Comparison of ENCODE assay signal across 8 cellular contexts in genomic region chr9:68780377-68780707, GRCh38.
A peak's percentile ranks its signal among the peaks of the same experiment; 100 is the strongest.
DNase-seq lines count a peak whose midpoint lies in the region; ATAC-seq, FAIRE-seq and TF ChIP-seq lines count a peak whose summit lies in the region.

No MANE protein-coding gene starts in this region.

- H4K8ac ChIP-seq in mesenchymal stem cell (ENCODE audit: low read length) = peak overlapping the region; percentile 63

- H3K27me3 Mint-ChIP-seq in effector memory CD8-positive, alpha-beta T cell = peaks cover under 1 to 3% of the 10 kb centered on the region in 2 donors

- no peak overlapping the region for H2AK5ac ChIP-seq in mesenchymal stem cell (ENCODE audit: low read length, severe bottlenecking)

- peak overlapping the region; percentile 79 for H2AFZ ChIP-seq in mesenchymal stem cell (ENCODE audit: low read depth, low read length)

- TF ChIP-seq POLR2A in body of pancreas (IDR thresholded peaks at IDR 0.05) (no peak), GM12891 (IDR thresholded peaks at IDR 0.05; ENCODE audit: low read depth, low read length) (no peak)

- peak overlapping the region in 1 of 2 experiments; percentile 2 for H3K14ac ChIP-seq in mesenchymal stem cell (ENCODE audit: low read length in 2 of 2)

- ATAC-seq in body of pancreas (no peak), HG02623 (IDR thresholded peaks at IDR 0.05; ENCODE audit: unreplicated experiment) (no peak)
- ATAC-seq in effector memory CD8-positive, alpha-beta T cell (replicated peaks) = no peak

- peak overlapping the region; percentile 95 for H3K9ac ChIP-seq in mesenchymal stem cell (ENCODE audit: low read length)

- peak overlapping the region in 1 of 2 experiments; percentile 2 for H3K23ac ChIP-seq in mesenchymal stem cell (ENCODE audit: low read length in 2 of 2)

- H3K36me3 ChIP-seq in left ventricle myocardium inferior (no peaks in the 10 kb centered on the region), body of pancreas (replicated peaks in 1 of 2; ENCODE audit: insufficient read depth in 1 of 2, low read depth in 2 of 2) (no peaks in the 10 kb centered on the region), mesenchymal stem cell (ENCODE audit: control insufficient read depth in 1 of 2, insufficient read depth in 2 of 2, low read depth in 1 of 2, low read length in 2 of 2) (peaks cover 0 to 4% of the 10 kb centered on the region in 2 experiments)

- peak overlapping the region; percentile 98 for H3K4me2 ChIP-seq in mesenchymal stem cell (ENCODE audit: low read length, poor library complexity, severe bottlenecking)

- H3K79me1 ChIP-seq in mesenchymal stem cell (replicated peaks; ENCODE audit: low read length, poor library complexity, severe bottlenecking) = peaks cover 11% of the 10 kb centered on the region

- H2BK12ac ChIP-seq in mesenchymal stem cell (ENCODE audit: low read length in 2 of 2) = no peak overlapping the region

- intact Hi-C loops in left ventricle myocardium inferior (cut with micrococcal nuclease) (no loop called here), cardiac septum (cut with DNase I) (loop anchor here (1.0 to 5.0 kb wide), 2 partner anchors 75 to 198 kb away; partner anchors contain the start of gene PIP5K1B), body of pancreas (cut with DNase I) (no loop called here)

- no peak overlapping the region for H2BK120ac ChIP-seq in mesenchymal stem cell (ENCODE audit: low read depth, low read length)

- H3K4me3 ChIP-seq in left ventricle myocardium inferior (peak overlapping the region; percentile 83), body of pancreas (peak overlapping the region; percentile 53 to 83), mesenchymal stem cell (ENCODE audit: insufficient read depth in 1 of 2, low read depth in 1 of 2, low read length in 2 of 2) (peak overlapping the region; percentile 86 to 96)

- H2BK15ac ChIP-seq in mesenchymal stem cell (ENCODE audit: low read depth, poor library complexity, severe bottlenecking) = no peak overlapping the region

- H4K91ac ChIP-seq in mesenchymal stem cell (ENCODE audit: low read length) = peak overlapping the region; percentile 78

- H3K9me3 Mint-ChIP-seq in effector memory CD8-positive, alpha-beta T cell = no peaks in the 10 kb centered on the region

- peaks cover 2 to 7% of the 10 kb centered on the region in 2 donors for H3K4me1 Mint-ChIP-seq in effector memory CD8-positive, alpha-beta T cell (ENCODE audit: low read depth in 2 of 2)

- peaks cover 92% of the 10 kb centered on the region for H3K4me1 ChIP-seq in left ventricle myocardium inferior
- peaks cover 54% of the 10 kb centered on the region for H3K4me1 ChIP-seq in body of pancreas
- H3K4me1 ChIP-seq in mesenchymal stem cell (ENCODE audit: control insufficient read depth, insufficient read depth, low read depth, low read length) = peaks cover 4% of the 10 kb centered on the region

- 0 to 1% methylated on average over 12 to 19 of the region's 19 CpGs for WGBS in body of pancreas, 2 donors
- 0% methylated on average over 19 of the region's 19 CpGs for WGBS in mesenchymal stem cell

- no peak overlapping the region for H3K27ac Mint-ChIP-seq in effector memory CD8-positive, alpha-beta T cell

- H3K27me3 ChIP-seq in left ventricle myocardium inferior (ENCODE audit: low read depth) (no peaks in the 10 kb centered on the region), body of pancreas (no peaks in the 10 kb centered on the region), mesenchymal stem cell (ENCODE audit: control insufficient read depth in 1 of 2, insufficient read depth in 1 of 2, low read length in 2 of 2) (no peaks in the 10 kb centered on the region)

- peak overlapping the region; percentile 26 to 52 for H3K18ac ChIP-seq in mesenchymal stem cell (ENCODE audit: low read depth in 1 of 2, low read length in 2 of 2)

- no peaks in the 10 kb centered on the region for H3K9me3 ChIP-seq in left ventricle myocardium inferior (replicated peaks)
- H3K9me3 ChIP-seq in body of pancreas = no peaks in the 10 kb centered on the region
- H3K9me3 ChIP-seq in mesenchymal stem cell (ENCODE audit: control insufficient read depth, low read length) = no peaks in the 10 kb centered on the region

- peak overlapping the region in 1 of 2 experiments; percentile 5 for H3K4ac ChIP-seq in mesenchymal stem cell (ENCODE audit: low read depth in 1 of 2, low read length in 2 of 2)

- H3K27ac ChIP-seq in left ventricle myocardium inferior (replicated peaks) (peak overlapping the region; percentile 95), body of pancreas (peak overlapping the region; percentile 59 to 95 (median 86)), mesenchymal stem cell (ENCODE audit: low read length, poor library complexity, severe bottlenecking) (no peak overlapping the region)

- TF ChIP-seq CTCF in left ventricle myocardium inferior (IDR thresholded peaks at IDR 0.05; ENCODE audit: borderline replicate concordance) (no peak), body of pancreas (IDR thresholded peaks at IDR 0.05) (no peak)

- no peak overlapping the region for H3K4me3 Mint-ChIP-seq in effector memory CD8-positive, alpha-beta T cell

- no peaks in the 10 kb centered on the region for H3K36me3 Mint-ChIP-seq in effector memory CD8-positive, alpha-beta T cell (ENCODE audit: insufficient read depth)

- DNase-seq in left ventricle myocardium inferior (no peak), cardiac septum (ENCODE audit: low spot score) (no peak), body of pancreas (no peak), mesenchymal stem cell (no peak), cortex of kidney (lab: John Stamatoyannopoulos, UW) (no peak), GM12891 (ENCODE audit: insufficient read length, low spot score) (no peak)
- no peak for DNase-seq in effector memory CD8-positive, alpha-beta T cell

- no peak overlapping the region for H2BK5ac ChIP-seq in mesenchymal stem cell (ENCODE audit: low read depth, low read length, poor library complexity, severe bottlenecking)

- FAIRE-seq in GM12891 (lab: Jason Lieb, UNC) = no peak

TF ChIP-seq in GM12891, 5 proteins besides CTCF, POLR2A, EP300 and RAD21:
- no peak for TF ChIP-seq PAX5 (IDR thresholded peaks at IDR 0.05; ENCODE audit: insufficient read depth, low read length, severe bottlenecking)
- TF ChIP-seq POLR2AphosphoS5 (IDR thresholded peaks at IDR 0.05; ENCODE audit: low read depth, low read length) = no peak
- no peak for TF ChIP-seq SPI1 (IDR thresholded peaks at IDR 0.05; ENCODE audit: low read depth, low read length)
- no peak for TF ChIP-seq TAF1 (IDR thresholded peaks at IDR 0.05; ENCODE audit: low read depth, low read length)
- no peak for TF ChIP-seq POU2F2 (IDR thresholded peaks at IDR 0.05; ENCODE audit: low read depth, low read length)
